In genomic region chr11:96391698-96392307, GRCh38 we compare ENCODE assay signal across 16 cellular contexts. TPM values are rescaled to one million over a fixed set of nuclear protein-coding genes. Genes with fewer than 3 reads are reported as not detected.
A peak's percentile ranks its signal among the peaks of the same experiment; 100 is the strongest.
DNase-seq lines count a peak whose midpoint lies in the region; ATAC-seq, FAIRE-seq and TF ChIP-seq lines count a peak whose summit lies in the region.
"Had no signal": no experiment of that assay in that cellular context is flagged by ENCODE, and none has a peak within 500 bp of the region (broad histone marks: within the 10 kb centered on the region; RNA-seq: fewer than 3 reads in every experiment).

No MANE protein-coding gene starts in this region.

- H3K9me2 ChIP-seq in OCI-LY7 (ENCODE audit: insufficient read depth, low read length) = no peaks in the 10 kb centered on the region

- peak overlapping the region; percentile 90 for H3K4me2 ChIP-seq in OCI-LY7 (ENCODE audit: low read length)

- peaks cover 45% of the 10 kb centered on the region for H3K36me3 Mint-ChIP-seq in activated T-cell treated with anti-CD3 and anti-CD28 coated beads, Interleukin-2, amount 50 U/mL, for 24 hours (ENCODE audit: low read depth)
- no peaks in the 10 kb centered on the region for H3K36me3 Mint-ChIP-seq in endothelial cell (ENCODE audit: low read depth, unreplicated experiment)

- no peak for ATAC-seq in HG03469 (IDR thresholded peaks at IDR 0.05; ENCODE audit: unreplicated experiment)
- no peak for ATAC-seq in HG02884 (IDR thresholded peaks at IDR 0.05; ENCODE audit: unreplicated experiment)
- ATAC-seq: left cardiac atrium had no signal

- no peak for DNase-seq in activated T-cell treated with anti-CD3 and anti-CD28 coated beads, Interleukin-2, amount 50 U/mL, for 24 hours
- no peak for DNase-seq in activated T-cell treated with anti-CD3 and anti-CD28 coated beads for 4 hours
- DNase-seq in OCI-LY7 (ENCODE audit: low spot score) = peak; percentile 5
- peak; percentile 29 for DNase-seq in bronchial epithelial cell (ENCODE audit: low read depth)
- peak; percentile 10 for DNase-seq in renal cortical epithelial cell (ENCODE audit: low read depth)
- no peak for DNase-seq in endothelial cell (ENCODE audit: low spot score)
- DNase-seq: activated B cell treated with CpG ODN at 0.5 μM for 24 hours, amniotic stem cell, erythroblast, left cardiac atrium, NCI-H187, ovary, RPMI8226, transverse colon had no signal

- H3K27ac Mint-ChIP-seq in activated T-cell treated with anti-CD3 and anti-CD28 coated beads, Interleukin-2, amount 50 U/mL, for 24 hours = peak overlapping the region; percentile 61
- no peak overlapping the region for H3K27ac Mint-ChIP-seq in endothelial cell (ENCODE audit: unreplicated experiment)
- H3K27ac Mint-ChIP-seq: activated B cell treated with CpG ODN at 0.5 μM for 24 hours had no signal

- H3K9me3 Mint-ChIP-seq in activated T-cell treated with anti-CD3 and anti-CD28 coated beads, Interleukin-2, amount 50 U/mL, for 24 hours = no peaks in the 10 kb centered on the region
- H3K9me3 Mint-ChIP-seq in endothelial cell (ENCODE audit: unreplicated experiment) = no peaks in the 10 kb centered on the region
- H3K9me3 Mint-ChIP-seq: activated B cell treated with CpG ODN at 0.5 μM for 24 hours had no signal

- no peak overlapping the region for H2AFZ ChIP-seq in OCI-LY7 (ENCODE audit: low read length)

- no TSS peak for BruUV-seq in OCI-LY7 (replicated peaks; lab: Mats Ljungman, UMichigan)

- no peaks in the 10 kb centered on the region for H3K27me3 Mint-ChIP-seq in activated T-cell treated with anti-CD3 and anti-CD28 coated beads, Interleukin-2, amount 50 U/mL, for 24 hours
- H3K27me3 Mint-ChIP-seq in endothelial cell (ENCODE audit: unreplicated experiment) = peaks cover 5% of the 10 kb centered on the region
- H3K27me3 Mint-ChIP-seq: activated B cell treated with CpG ODN at 0.5 μM for 24 hours had no signal

- no peaks in the 10 kb centered on the region for H3K9me3 ChIP-seq in OCI-LY7 (ENCODE audit: low read length)
- H3K9me3 ChIP-seq: ovary, transverse colon had no signal

- POLR2A ChIA-PET in OCI-LY7 (lab: Charles Lee) = interaction anchor here (0.6 to 1.0 kb wide), 2 partner anchors 311 to 597 kb away, joined by 3 read pairs; no protein-coding TSS in a partner anchor

- no peak overlapping the region for H3K27ac ChIP-seq in OCI-LY7 (ENCODE audit: low read depth, low read length, poor library complexity, severe bottlenecking)
- H3K27ac ChIP-seq: ovary, transverse colon had no signal

- H3K27me3 ChIP-seq in bronchial epithelial cell (ENCODE audit: control insufficient read depth, insufficient read depth, low read length) = no peaks in the 10 kb centered on the region
- H3K27me3 ChIP-seq: ovary, transverse colon had no signal

- intact Hi-C loops in OCI-LY7 (cut with micrococcal nuclease; ENCODE audit: unreplicated experiment) = loop anchor here (1.0 to 10.0 kb wide), 4 partner anchors 49 to 547 kb away; partner anchors contain the start of gene MAML2

- CTCF ChIA-PET in OCI-LY7 (lab: Charles Lee; ENCODE audit: unreplicated experiment) = no interaction called here

- FAIRE-seq in bronchial epithelial cell (lab: Jason Lieb, UNC) = no peak

- H4K20me1 ChIP-seq in OCI-LY7 (ENCODE audit: insufficient read depth, low read length) = no peaks in the 10 kb centered on the region

- peaks cover 7% of the 10 kb centered on the region; the same call in 1 of the 2 replicates for H3K36me3 ChIP-seq in OCI-LY7 (ENCODE audit: insufficient read depth, low read length)
- H3K36me3 ChIP-seq in bronchial epithelial cell (ENCODE audit: control insufficient read depth, insufficient read depth, low read length) = peaks cover 1% of the 10 kb centered on the region
- H3K36me3 ChIP-seq: ovary, transverse colon had no signal

- H3K4me1 Mint-ChIP-seq in activated T-cell treated with anti-CD3 and anti-CD28 coated beads, Interleukin-2, amount 50 U/mL, for 24 hours (ENCODE audit: low read depth) = peaks cover 62% of the 10 kb centered on the region
- peaks cover 15% of the 10 kb centered on the region for H3K4me1 Mint-ChIP-seq in endothelial cell (ENCODE audit: unreplicated experiment)

- H3K79me2 ChIP-seq in OCI-LY7 (ENCODE audit: insufficient read depth, low read depth, low read length) = peaks cover 47% of the 10 kb centered on the region; the same call in 1 of the 2 replicates

- peak overlapping the region; percentile 95 for H3K4me3 Mint-ChIP-seq in activated T-cell treated with anti-CD3 and anti-CD28 coated beads, Interleukin-2, amount 50 U/mL, for 24 hours
- no peak overlapping the region for H3K4me3 Mint-ChIP-seq in endothelial cell (ENCODE audit: unreplicated experiment)

- peaks cover 32% of the 10 kb centered on the region for H3K4me1 ChIP-seq in OCI-LY7 (ENCODE audit: insufficient read depth, low read length, poor library complexity, severe bottlenecking)

- H3K4me3 ChIP-seq in OCI-LY7 (ENCODE audit: low read depth, low read length, poor library complexity, severe bottlenecking) = no peak overlapping the region
- H3K4me3 ChIP-seq in bronchial epithelial cell (ENCODE audit: low read depth, low read length) = no peak overlapping the region
- H3K4me3 ChIP-seq: ovary, transverse colon had no signal

- peak; percentile 41; the same call in 1 of the 2 replicates for TF ChIP-seq CTCF in OCI-LY7 (conservative IDR thresholded peaks at IDR 0.05; ENCODE audit: low read length)
- TF ChIP-seq CTCF in bronchial epithelial cell (IDR thresholded peaks at IDR 0.05; ENCODE audit: insufficient read depth, low read length, severe bottlenecking) = no peak
- no peak for TF ChIP-seq CTCF in endothelial cell (IDR thresholded peaks at IDR 0.05; ENCODE audit: unreplicated experiment)

RNA-seq across cellular contexts. Expression of gene JRKL, which starts 2.0 kb away (rescaled TPM):
- 4.9 and 6.0 TPM in 2 replicates for total RNA-seq in OCI-LY7 (2014; rRNA removed; shearing (Covaris generic))
- total RNA-seq in OCI-LY7 (2022) (10.0 and 12.3 TPM in 2 replicates), bronchial epithelial cell (7.6 and 10.2 TPM in 2 replicates), renal cortical epithelial cell (16.0 and 24.4 TPM in 2 replicates), endothelial cell (ENCODE audit: unreplicated experiment) (7.2 TPM)

RNA-seq across cellular contexts. Expression of gene CCDC82, which starts 2.1 kb away (rescaled TPM):
- total RNA-seq in OCI-LY7 (2014; rRNA removed; shearing (Covaris generic)) = 22.2 and 23.0 TPM in 2 replicates
- total RNA-seq in OCI-LY7 (2022) (43.6 and 47.5 TPM in 2 replicates), bronchial epithelial cell (8.2 and 10.2 TPM in 2 replicates), renal cortical epithelial cell (20.0 and 42.2 TPM in 2 replicates), endothelial cell (ENCODE audit: unreplicated experiment) (34.1 TPM)

RNA-seq across cellular contexts. Expression of gene MAML2, which starts 48.8 kb away (rescaled TPM):
- total RNA-seq in OCI-LY7 (2014; rRNA removed; shearing (Covaris generic)) = 0.54 and 1.0 TPM in 2 replicates
- total RNA-seq in OCI-LY7 (2022) (0.15 and 0.26 TPM in 2 replicates), bronchial epithelial cell (1.3 TPM in 2 replicates), renal cortical epithelial cell (6.1 and 18.0 TPM in 2 replicates), endothelial cell (ENCODE audit: unreplicated experiment) (6.2 TPM)

Comparison
In these comparisons a context has a peak if more than half of its experiments do, and no peak if none do; other contexts are left out.
1. DNase-seq: peak in OCI-LY7 (single experiment), bronchial epithelial cell (single experiment) and renal cortical epithelial cell (single experiment); none in activated T-cell treated with anti-CD3 and anti-CD28 coated beads, Interleukin-2, amount 50 U/mL, for 24 hours (single experiment), activated T-cell treated with anti-CD3 and anti-CD28 coated beads for 4 hours (single experiment) and endothelial cell (single experiment).